1 cellular context compared by ENCODE assay signal in genomic region chr9:5643005-5643624, GRCh38.
TF ChIP-seq lines count a peak whose summit lies in the region.

No MANE protein-coding gene starts in this region.

TF ChIP-seq in GM12878, 131 proteins besides CTCF, POLR2A, EP300 and RAD21 (continued from another document):
- no peak for TF ChIP-seq ZBTB33 (IDR thresholded peaks at IDR 0.05)
